ENCODE assay signal across 1 cellular context in the genomic region with DNA sequence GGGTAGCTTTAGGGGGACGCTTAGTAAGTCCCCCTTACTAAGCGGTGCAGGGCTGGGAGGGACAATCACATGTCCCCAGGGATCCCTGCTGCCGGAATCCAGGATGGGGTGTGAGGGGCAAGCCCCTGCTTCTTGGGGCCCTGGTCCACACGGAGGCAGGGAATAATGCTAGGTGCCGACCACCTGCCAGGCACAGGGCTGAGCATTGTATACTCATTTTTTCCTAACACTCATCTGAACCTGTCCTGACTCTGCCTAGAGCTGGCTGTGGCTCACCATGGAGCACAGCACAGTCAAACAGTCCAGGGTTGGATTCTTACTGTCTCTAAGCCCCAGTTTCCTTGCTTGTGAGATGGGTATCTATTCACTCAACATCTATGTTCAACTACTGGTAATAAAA.
TF ChIP-seq lines count a peak whose summit lies in the region.

No MANE protein-coding gene starts in this region.

TF ChIP-seq in HepG2, 621 proteins besides CTCF, POLR2A, EP300 and RAD21:
- TF ChIP-seq CSRNP1 (CRISPR knock-in tag; IDR thresholded peaks at IDR 0.05): 0 out of 2 replicates have a peak, but pooled peaks have one; percentile 10
- 0 out of 2 replicates have a peak, but pooled peaks have one; percentile 14 for TF ChIP-seq POLR2AphosphoS5 (IDR thresholded peaks at IDR 0.05; ENCODE audit: low read depth, low read length)
- TF ChIP-seq ZMYM2 (CRISPR knock-in tag; IDR thresholded peaks at IDR 0.05): no peak
- TF ChIP-seq ZFP36 (IDR thresholded peaks at IDR 0.05; ENCODE audit: borderline replicate concordance, low read depth, low read length, partially characterized antibody): no peak
